In genomic region chr17:66982011-66982508, GRCh38 we compare ENCODE assay signal across 32 cellular contexts. TPM values are rescaled to one million over a fixed set of nuclear protein-coding genes. Genes with fewer than 3 reads are reported as not detected.
DNase-seq lines count a peak whose midpoint lies in the region; ATAC-seq and TF ChIP-seq lines count a peak whose summit lies in the region.
"Had no signal": no experiment of that assay in that cellular context is flagged by ENCODE, and none has a peak within 500 bp of the region (broad histone marks: within the 10 kb centered on the region; RNA-seq: fewer than 3 reads in every experiment).

No MANE protein-coding gene starts in this region.

- no peaks in the 10 kb centered on the region for H3K9me2 ChIP-seq in HCT116 (ENCODE audit: insufficient read depth)

- H3K79me2 ChIP-seq in HCT116 (ENCODE audit: insufficient read depth, low read length): no peaks in the 10 kb centered on the region

- H3K36me3 ChIP-seq in HCT116 (ENCODE audit: control insufficient read depth in 1 of 2, insufficient read depth in 2 of 2, low read length in 2 of 2): no peaks in the 10 kb centered on the region
- no peaks in the 10 kb centered on the region for H3K36me3 ChIP-seq in SJCRH30
- H3K36me3 ChIP-seq: adrenal gland, HAP-1, ovary, spleen, upper lobe of left lung had no signal

- no peaks in the 10 kb centered on the region for H4K20me1 ChIP-seq in HCT116 (ENCODE audit: insufficient read depth)

- DNase-seq in HCT116 (ENCODE audit: low read depth, low spot score): no peak
- peak; percentile 15 to 19 for DNase-seq in SJCRH30
- peak; percentile 9 for DNase-seq in iris pigment epithelial cell (ENCODE audit: low read depth)
- DNase-seq in DMS79 (lab: John Stamatoyannopoulos, UW): no peak
- no peak for DNase-seq in HUDEP-2 (lab: John Stamatoyannopoulos, UW; ENCODE audit: unreplicated experiment in 76 of 76)
- no peak for DNase-seq in NCI-H187 treated with DMSO at 0.1 percent for 48 hours (lab: John Stamatoyannopoulos, UW)
- DNase-seq: activated CD8-positive, alpha-beta memory T cell treated with anti-CD3 and anti-CD28 coated beads, Interleukin-2, amount 10 ng/mL, durations not matched to agents 7 days and 5 days; activated naive CD4-positive, alpha-beta T cell; activated T-cell treated with anti-CD3 and anti-CD28 coated beads, Interleukin-2, amount 50 U/mL, for 48 hours; adrenal gland; CD8-positive, alpha-beta T cell; glutamatergic neuron; kidney; mucosa of descending colon; NCI-H1092; NCI-H1694 treated with DMSO at 0.1 percent for 48 hours; NCI-H524 treated with DMSO at 0.1 percent for 48 hours; NK-92 treated with Interleukin-12 subunit alpha and Interleukin-12 subunit beta, amount 100 ng/mL, for 24 hours; ovary; retina; SHP77 treated with DMSO at 0.1 percent for 48 hours; spleen; stimulated activated CD4-positive, alpha-beta T cell treated with anti-CD3 and anti-CD28 coated beads, Interleukin-4, amount 100 ng/mL, for 1 hour; substantia nigra; SW 1271; T1000; upper lobe of left lung had no signal

- 0 out of 2 replicates have a peak, but pooled peaks have one; percentile 17 for ATAC-seq in HCT116
- no peak for ATAC-seq in HG02973 (IDR thresholded peaks at IDR 0.05; ENCODE audit: unreplicated experiment)
- ATAC-seq: activated CD8-positive, alpha-beta memory T cell treated with anti-CD3 and anti-CD28 coated beads, Interleukin-2, amount 10 ng/mL, durations not matched to agents 7 days and 5 days; CD8-positive, alpha-beta T cell; mucosa of descending colon had no signal

- POLR2A ChIA-PET in HCT116 (lab: Charles Lee): no interaction called here

- no peaks in the 10 kb centered on the region for H3K9me3 ChIP-seq in HCT116 (ENCODE audit: control insufficient read depth in 1 of 2, insufficient read depth in 1 of 2, low read depth in 1 of 2, low read length in 2 of 2)
- H3K9me3 ChIP-seq in SJCRH30 (replicated peaks): no peaks in the 10 kb centered on the region
- H3K9me3 ChIP-seq: adrenal gland, HAP-1, mucosa of descending colon, ovary, spleen, upper lobe of left lung had no signal

- no TSS peak for BruUV-seq in HCT116 (replicated peaks; lab: Mats Ljungman, UMichigan)

- H3K4me1 ChIP-seq in HCT116 (ENCODE audit: control insufficient read depth in 1 of 2, insufficient read depth in 2 of 2, low read length in 2 of 2) (peaks cover 22 to 28% of the 10 kb centered on the region in 2 experiments; a peak in 3 of 4 replicates), SJCRH30 (no peaks in the 10 kb centered on the region)
- H3K4me1 ChIP-seq: HAP-1, spleen had no signal

- TF ChIP-seq RAD21 in HCT116 (IDR thresholded peaks at IDR 0.05; ENCODE audit: low read depth): no peak

- intact Hi-C loops in HCT116 (cut with micrococcal nuclease): loop anchor here (5.0 kb wide), 1 partner anchor 125 kb away; no protein-coding TSS in a partner anchor

- no peak overlapping the region for H3K4me2 ChIP-seq in HCT116 (ENCODE audit: low read length)

- no peak overlapping the region for H2AFZ ChIP-seq in HCT116 (ENCODE audit: low read depth, low read length, poor library complexity, severe bottlenecking)

- H3K27me3 ChIP-seq in HCT116 (ENCODE audit: insufficient read depth, low read length) (peaks cover 20% of the 10 kb centered on the region; the same call in 1 of the 2 replicates), SJCRH30 (no peaks in the 10 kb centered on the region; the same call in 1 of the 2 replicates)
- H3K27me3 ChIP-seq: adrenal gland, ovary, upper lobe of left lung had no signal

- CTCF ChIA-PET in HCT116 (lab: Charles Lee): no interaction called here

- no peak for TF ChIP-seq POLR2A in HCT116 (IDR thresholded peaks at IDR 0.05; ENCODE audit: borderline replicate concordance, extremely low read depth, insufficient read depth, insufficient read length)

- no peak overlapping the region for H3K4me3 ChIP-seq in HCT116 (replicated peaks in 1 of 2; ENCODE audit: low read depth in 1 of 2, low read length in 2 of 2)
- H3K4me3 ChIP-seq in SJCRH30: no peak overlapping the region
- H3K4me3 ChIP-seq: adrenal gland, HAP-1, mucosa of descending colon, ovary, spleen, upper lobe of left lung had no signal

- no peak overlapping the region for H3K9ac ChIP-seq in HCT116 (ENCODE audit: low read length)

- RAD21 ChIA-PET in HCT116 (lab: Charles Lee; ENCODE audit: low non-redundant PET in 1 of 2, low total read pairs in 2 of 2, uncharacterized antibody in 2 of 2, unreplicated experiment in 2 of 2): no interaction called here

- H3K27ac ChIP-seq in HCT116 (ENCODE audit: low read depth, low read length) (no peak overlapping the region), SJCRH30 (no peak overlapping the region)
- H3K27ac ChIP-seq: adrenal gland, ovary, spleen, upper lobe of left lung had no signal

- TF ChIP-seq CTCF in HCT116 (IDR thresholded peaks at IDR 0.05 in 2 of 3, conservative IDR thresholded peaks at IDR 0.05 in 1 of 3; ENCODE audit: borderline replicate concordance in 1 of 3, insufficient read depth in 1 of 3, low read depth in 2 of 3, low read length in 2 of 3): no peak

TF ChIP-seq in HCT116, 20 proteins besides CTCF, POLR2A, EP300 and RAD21:
- TF ChIP-seq ZFX (IDR thresholded peaks at IDR 0.05): no peak
- TF ChIP-seq EZH2phosphoT487 (IDR thresholded peaks at IDR 0.05; ENCODE audit: borderline replicate concordance): no peak
- TF ChIP-seq EZH2 (IDR thresholded peaks at IDR 0.05): no peak
- no peak for TF ChIP-seq ELF1 (IDR thresholded peaks at IDR 0.05; ENCODE audit: borderline replicate concordance, low read depth)
- TF ChIP-seq ZNF274 (IDR thresholded peaks at IDR 0.05; ENCODE audit: low read depth, low read length): no peak
- TF ChIP-seq EGR1 (IDR thresholded peaks at IDR 0.05; ENCODE audit: low read depth): no peak
- no peak for TF ChIP-seq SP1 (IDR thresholded peaks at IDR 0.05; ENCODE audit: low read depth)
- no peak for TF ChIP-seq SRF (IDR thresholded peaks at IDR 0.05; ENCODE audit: low read depth)
- no peak for TF ChIP-seq JUND (IDR thresholded peaks at IDR 0.05)
- no peak for TF ChIP-seq SIN3A (IDR thresholded peaks at IDR 0.05; ENCODE audit: low read depth)
- no peak for TF ChIP-seq TCF7L2 (IDR thresholded peaks at IDR 0.05; ENCODE audit: borderline replicate concordance, extremely low read depth, insufficient read depth, insufficient read length)
- no peak for TF ChIP-seq FOSL1 (IDR thresholded peaks at IDR 0.05; ENCODE audit: low read depth)
- TF ChIP-seq CBX3 (IDR thresholded peaks at IDR 0.05; ENCODE audit: low read depth): no peak
- no peak for TF ChIP-seq YY1 (IDR thresholded peaks at IDR 0.05; ENCODE audit: extremely low read depth, insufficient replicate concordance, low read depth, low read length)
- no peak for TF ChIP-seq POLR2AphosphoS5 (IDR thresholded peaks at IDR 0.05; ENCODE audit: low read depth, low read length)
- TF ChIP-seq CEBPB (IDR thresholded peaks at IDR 0.05; ENCODE audit: low read depth): no peak

RNA-seq across cellular contexts. Expression of gene CACNG4, which starts 17.6 kb away (rescaled TPM):
- not detected for total RNA-seq in HCT116 (2021; ENCODE audit: unreplicated experiment)
- polyA plus RNA-seq in HCT116 (2012): 0.03 TPM in 1 of 2 replicates, not detected in the other
- 0.30 and 0.49 TPM in 2 replicates for total RNA-seq in SJCRH30 (2014; rRNA removed; shearing (Covaris generic))
- total RNA-seq: activated CD8-positive, alpha-beta memory T cell treated with anti-CD3 and anti-CD28 coated beads, Interleukin-2, amount 10 ng/mL, durations not matched to agents 7 days and 5 days; CD8-positive, alpha-beta T cell; endothelial cell of umbilical vein; fibroblast of lung; lung microvascular endothelial cell; spleen had no signal
- polyA plus RNA-seq: endothelial cell of umbilical vein, fibroblast of lung, spleen had no signal

Comparison
In these comparisons a context has a peak if more than half of its experiments do, and no peak if none do; other contexts are left out.
1. DNase-seq: peak in SJCRH30 (2 of 2) and iris pigment epithelial cell (single experiment); none in HCT116 (single experiment), DMS79 (single experiment), HUDEP-2 (0 of 76) and NCI-H187 treated with DMSO at 0.1 percent for 48 hours (single experiment).